In genomic region chr10:20936388-20936787, GRCh38 we compare ENCODE assay signal across 29 cellular contexts.
"Had no signal": no experiment of that assay in that cellular context is flagged by ENCODE, and none has a peak within 500 bp of the region (broad histone marks: within the 10 kb centered on the region; RNA-seq: fewer than 3 reads in every experiment).

No MANE protein-coding gene starts in this region.

- H3K27ac ChIP-seq: ascending aorta, breast epithelium, KMS-11, PC-9, RWPE1 had no signal

- H3K36me3 ChIP-seq: ascending aorta, breast epithelium had no signal

- H3K4me3 ChIP-seq: ascending aorta, breast epithelium, PC-9 had no signal

- H3K9me3 ChIP-seq: ascending aorta, breast epithelium had no signal

- H3K4me1 ChIP-seq: ascending aorta, breast epithelium had no signal

- H3K4me2 ChIP-seq: KMS-11, PC-9 had no signal

- H3K9ac ChIP-seq: KMS-11 had no signal

- DNase-seq: activated CD4-positive, alpha-beta T cell treated with anti-CD3 and anti-CD28 coated beads for 36 hours; activated CD4-positive, alpha-beta T cell treated with anti-CD3 and anti-CD28 coated beads, Interleukin-2, amount 10 ng/mL, durations not matched to agents 7 days and 5 days; activated CD4-positive, alpha-beta T cell treated with anti-CD3 and anti-CD28 coated beads, Interleukin-2, amount 50 U/mL, for 48 hours; activated CD8-positive, alpha-beta T cell treated with anti-CD3 and anti-CD28 coated beads, Interleukin-2, amount 10 ng/mL, durations not matched to agents 7 days and 5 days; activated gamma-delta T cell; activated naive CD4-positive, alpha-beta T cell treated with Interleukin-2 at 50 U/mL for 16 hours; activated naive CD8-positive, alpha-beta T cell treated with anti-CD3 and anti-CD28 coated beads, Interleukin-2, amount 10 ng/mL, durations not matched to agents 7 days and 5 days; activated T-cell treated with anti-CD3 and anti-CD28 coated beads, Interleukin-2, amount 50 U/mL, for 24 hours; amygdala; cerebellar nuclear complex; NCI-H1436 treated with DMSO at 0.1 percent for 48 hours; NCI-H187 treated with DMSO at 0.1 percent for 48 hours; NCI-H2081; NCI-H2171 treated with DMSO at 0.1 percent for 48 hours; NCI-H2227 treated with DMSO at 0.1 percent for 48 hours; NCI-H446; NCI-H510A treated with DMSO at 0.1 percent for 48 hours; NCI-H526 treated with DMSO at 0.1 percent for 48 hours; NCI-H82; NK-92 treated with Interleukin-12 subunit alpha and Interleukin-12 subunit beta, amount 100 ng/mL, for 24 hours; PC-9; SIG-M5 had no signal

- H2AFZ ChIP-seq: PC-9 had no signal

- H3K27me3 ChIP-seq: ascending aorta, breast epithelium had no signal

- ATAC-seq: activated CD4-positive, alpha-beta T cell treated with anti-CD3 and anti-CD28 coated beads for 36 hours; activated CD4-positive, CD25-positive, alpha-beta regulatory T cell treated with anti-CD3 and anti-CD28 coated beads, Interleukin-2, amount 50 U/mL, for 24 hours; activated CD8-positive, alpha-beta T cell treated with anti-CD3 and anti-CD28 coated beads, Interleukin-2, amount 10 ng/mL, durations not matched to agents 7 days and 5 days; Right ventricle myocardium inferior; WTC11 had no signal
